ENCODE assay signal across 29 cellular contexts in genomic region chr11:112593440-112593839, GRCh38.
"Had no signal": no experiment of that assay in that cellular context is flagged by ENCODE, and none has a peak within 500 bp of the region (broad histone marks: within the 10 kb centered on the region; RNA-seq: fewer than 3 reads in every experiment).

No MANE protein-coding gene starts in this region.

- ATAC-seq: activated naive CD4-positive, alpha-beta T cell treated with anti-CD3 and anti-CD28 coated beads, Interleukin-2, amount 50 U/mL, for 72 hours; activated naive CD8-positive, alpha-beta T cell treated with anti-CD3 and anti-CD28 coated beads, Interleukin-2, amount 50 U/mL, for 24 hours; activated T-cell treated with anti-CD3 and anti-CD28 coated beads, Interleukin-2, amount 50 U/mL, for 4 hours; body of pancreas had no signal

- H3K4me3 ChIP-seq: ascending aorta, body of pancreas, Peyer's patch, SJCRH30 had no signal

- H3K4me1 ChIP-seq: ascending aorta, body of pancreas had no signal

- H3K27me3 ChIP-seq: ascending aorta, body of pancreas, Peyer's patch, SJCRH30 had no signal

- H3K9me3 ChIP-seq: ascending aorta, body of pancreas, Peyer's patch, SJCRH30, SK-N-SH had no signal

- H3K36me3 ChIP-seq: ascending aorta, Peyer's patch, SJCRH30 had no signal

- DNase-seq: activated CD4-positive, alpha-beta memory T cell treated with anti-CD3 and anti-CD28 coated beads for 36 hours; activated CD4-positive, alpha-beta T cell treated with anti-CD3 and anti-CD28 coated beads, Interleukin-2, amount 10 ng/mL, durations not matched to agents 7 days and 5 days; activated CD4-positive, CD25-positive, alpha-beta regulatory T cell; activated CD8-positive, alpha-beta memory T cell treated with anti-CD3 and anti-CD28 coated beads for 24 hours; activated effector memory CD4-positive, alpha-beta T cell treated with anti-CD3 and anti-CD28 coated beads, Interleukin-2, amount 50 U/mL, for 16 hours; activated naive CD4-positive, alpha-beta T cell treated with Interleukin-2 at 50 U/mL for 16 hours; activated naive CD8-positive, alpha-beta T cell treated with anti-CD3 and anti-CD28 coated beads, Interleukin-2, amount 50 U/mL, for 24 hours; activated T-cell treated with anti-CD3 and anti-CD28 coated beads, Interleukin-2, amount 50 U/mL, for 4 hours; amniotic stem cell; body of pancreas; cortex of kidney; MV-4-11; NCI-H1092 treated with DMSO at 0.1 percent for 48 hours; NCI-H1417 treated with DMSO at 0.1 percent for 48 hours; NCI-H1694; NCI-H2029; NCI-H2107; NCI-H510A treated with DMSO at 0.1 percent for 48 hours; NK-92 treated with Interleukin-12 subunit alpha and Interleukin-12 subunit beta, amount 100 ng/mL, for 24 hours; OCI-M1; Peyer's patch; Right ventricle myocardium superior; SJCRH30; SK-N-SH; T-helper 1 cell had no signal

- H3K27ac ChIP-seq: ascending aorta, body of pancreas, Peyer's patch, RWPE1, SJCRH30, VCaP had no signal
